ENCODE assay signal across 1 cellular context in genomic region chr20:8132015-8132631, GRCh38.
TF ChIP-seq lines count a peak whose summit lies in the region.

Gene PLCB1, plus strand, starts transcription at chr20:8132266. Its CDS starts 386 bp downstream, at chr20:8132652.

TF ChIP-seq in GM23338, 12 proteins besides CTCF, POLR2A, EP300 and RAD21:
- TF ChIP-seq ZNF462 (CRISPR knock-in tag; IDR thresholded peaks at IDR 0.05) (no peak), JUNB (IDR thresholded peaks at IDR 0.05; ENCODE audit: unreplicated experiment) (no peak), ZNF331 (CRISPR knock-in tag; IDR thresholded peaks at IDR 0.05; ENCODE audit: low read depth) (no peak), REST (IDR thresholded peaks at IDR 0.05; ENCODE audit: unreplicated experiment) (no peak), CREB1 (CRISPR knock-in tag; IDR thresholded peaks at IDR 0.05; ENCODE audit: low read depth) (no peak), ETS1 (IDR thresholded peaks at IDR 0.05) (no peak), STAT1 (IDR thresholded peaks at IDR 0.05; ENCODE audit: unreplicated experiment) (no peak), POLR2AphosphoS5 (IDR thresholded peaks at IDR 0.05; ENCODE audit: low read depth) (no peak), ZNF114 (CRISPR knock-in tag; IDR thresholded peaks at IDR 0.05) (no peak), EZH2phosphoT487 (IDR thresholded peaks at IDR 0.05; ENCODE audit: unreplicated experiment) (no peak), NANOG (IDR thresholded peaks at IDR 0.05; ENCODE audit: borderline replicate concordance) (no peak), EZH2 (IDR thresholded peaks at IDR 0.05; ENCODE audit: low read depth, unreplicated experiment) (no peak)
